Comparison of ENCODE assay signal across 8 cellular contexts in genomic region chr3:194672876-194673275, GRCh38. TPM values are rescaled to one million over a fixed set of nuclear protein-coding genes. Genes with fewer than 3 reads are reported as not detected.
A peak's percentile ranks its signal among the peaks of the same experiment; 100 is the strongest.
DNase-seq lines count a peak whose midpoint lies in the region; ATAC-seq and TF ChIP-seq lines count a peak whose summit lies in the region.

No MANE protein-coding gene starts in this region.

- TF ChIP-seq CTCF in tibial artery (IDR thresholded peaks at IDR 0.05), result no peak

- no peak for DNase-seq in stimulated activated naive CD8-positive, alpha-beta T cell treated with anti-CD3 and anti-CD28 coated beads, Interleukin-15, Interleukin-2, amounts not matched to agents 100 U/mL and 50 U/mL, for 24 hours
- DNase-seq in adipocyte (ENCODE audit: low read depth) (no peak), left colon (no peak), tibial artery (no peak), UCSD-AML1 (lab: John Stamatoyannopoulos, UW; ENCODE audit: unreplicated experiment) (no peak)

- H3K27me3 ChIP-seq in adipocyte (replicated peaks; ENCODE audit: control insufficient read depth, insufficient read depth, low read length) (no peaks in the 10 kb centered on the region), tibial artery (peaks cover 0 to 5% of the 10 kb centered on the region in 2 donors)

- peak overlapping the region; percentile 99 for H3K4me3 Mint-ChIP-seq in stimulated activated naive CD8-positive, alpha-beta T cell treated with anti-CD3 and anti-CD28 coated beads, Interleukin-15, Interleukin-2, amounts not matched to agents 100 ng/mL and 50 ng/mL, for 24 hours

- no peaks in the 10 kb centered on the region for H3K9me3 Mint-ChIP-seq in stimulated activated naive CD8-positive, alpha-beta T cell treated with anti-CD3 and anti-CD28 coated beads, Interleukin-15, Interleukin-2, amounts not matched to agents 100 ng/mL and 50 ng/mL, for 24 hours

- peaks cover 22% of the 10 kb centered on the region for H3K36me3 ChIP-seq in adipocyte (ENCODE audit: control insufficient read depth, insufficient read depth, low read length, severe bottlenecking)
- H3K36me3 ChIP-seq in tibial artery, result peaks cover 0 to 14% (median 4%) of the 10 kb centered on the region in 3 donors

- ATAC-seq in stimulated activated naive CD8-positive, alpha-beta T cell treated with anti-CD3 and anti-CD28 coated beads, Interleukin-15, Interleukin-2, amounts not matched to agents 100 U/mL and 50 U/mL, for 24 hours, result no peak
- ATAC-seq in left colon, result peak; percentile 15
- ATAC-seq in GM19324 (IDR thresholded peaks at IDR 0.05; ENCODE audit: low FRiP score, unreplicated experiment), result no peak
- no peak for ATAC-seq in GM18867 (IDR thresholded peaks at IDR 0.05; ENCODE audit: unreplicated experiment)

- H3K9me3 ChIP-seq in adipocyte (ENCODE audit: control insufficient read depth, low read length) (no peaks in the 10 kb centered on the region), tibial artery (no peaks in the 10 kb centered on the region)

- intact Hi-C loops in left colon (cut with DNase I, micrococcal nuclease) (no loop called here), tibial artery (cut with DNase I; ENCODE audit: low total_unique reads) (loop anchor here (2.0 kb wide), 1 partner anchor 1080 kb away; the partner anchor contains the start of gene OPA1)

- H3K27me3 Mint-ChIP-seq in stimulated activated naive CD8-positive, alpha-beta T cell treated with anti-CD3 and anti-CD28 coated beads, Interleukin-15, Interleukin-2, amounts not matched to agents 100 ng/mL and 50 ng/mL, for 24 hours, result peaks cover 3% of the 10 kb centered on the region

- H3K4me1 ChIP-seq in adipocyte (ENCODE audit: control insufficient read depth, insufficient read depth, low read length) (peaks cover 39% of the 10 kb centered on the region), tibial artery (peaks cover 0 to 24% (median 13%) of the 10 kb centered on the region in 4 donors)

- H3K27ac Mint-ChIP-seq in stimulated activated naive CD8-positive, alpha-beta T cell treated with anti-CD3 and anti-CD28 coated beads, Interleukin-15, Interleukin-2, amounts not matched to agents 100 ng/mL and 50 ng/mL, for 24 hours, result peak overlapping the region; percentile 4

- H3K36me3 Mint-ChIP-seq in stimulated activated naive CD8-positive, alpha-beta T cell treated with anti-CD3 and anti-CD28 coated beads, Interleukin-15, Interleukin-2, amounts not matched to agents 100 ng/mL and 50 ng/mL, for 24 hours (ENCODE audit: low read depth), result peaks cover 19% of the 10 kb centered on the region

- H3K27ac ChIP-seq in tibial artery, result peak overlapping the region; percentile 90

- peak overlapping the region; percentile 93 for H3K9ac ChIP-seq in adipocyte (ENCODE audit: low read length)

- H3K4me1 Mint-ChIP-seq in stimulated activated naive CD8-positive, alpha-beta T cell treated with anti-CD3 and anti-CD28 coated beads, Interleukin-15, Interleukin-2, amounts not matched to agents 100 ng/mL and 50 ng/mL, for 24 hours (ENCODE audit: low read depth), result peaks cover 67% of the 10 kb centered on the region

- H3K4me3 ChIP-seq in adipocyte (ENCODE audit: low read length), result peak overlapping the region; percentile 92
- H3K4me3 ChIP-seq in tibial artery, result peak overlapping the region; percentile 66 to 91

RNA-seq across cellular contexts. Expression of gene LSG1, which starts 0.9 kb away (rescaled TPM):
- 10 to 100 TPM; 31.3 to 42.7 TPM for total RNA-seq in left colon

RNA-seq across cellular contexts. Expression of gene FAM43A, which starts 12.8 kb away (rescaled TPM):
- 10 to 100 TPM; 29.1 to 73.4 TPM for total RNA-seq in left colon

RNA-seq across cellular contexts. Expression of gene TMEM44, which starts 39.7 kb away (rescaled TPM):
- total RNA-seq in left colon, result 10 to 100 TPM; 46.1 to 68.2 TPM
